In the genomic region with DNA sequence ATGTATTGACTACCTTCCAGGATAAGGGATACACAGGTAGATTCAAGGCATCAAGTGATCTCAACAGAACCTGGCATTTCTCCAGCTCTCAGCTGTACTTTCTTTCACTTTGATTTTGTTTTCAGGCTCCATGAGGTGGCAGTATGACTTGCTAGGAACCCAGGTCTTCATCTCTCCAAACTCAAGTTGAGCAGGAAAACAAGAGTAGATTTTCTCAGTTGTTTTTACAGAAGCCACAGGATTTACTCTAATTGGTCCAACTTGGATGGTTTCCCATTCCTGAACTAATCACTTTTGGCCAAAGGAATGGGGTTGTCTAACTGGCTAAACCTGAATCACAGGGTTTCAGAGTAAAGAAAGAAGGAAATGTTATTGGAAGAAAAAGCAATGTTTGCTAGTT, we compare ENCODE assay signal across 8 cellular contexts.
DNase-seq lines count a peak whose midpoint lies in the region; ATAC-seq and TF ChIP-seq lines count a peak whose summit lies in the region.

No MANE protein-coding gene starts in this region.

- peak; percentile 27 for DNase-seq in DMS79 (lab: John Stamatoyannopoulos, UW)
- peak; percentile 32 for DNase-seq in Jurkat, Clone E6-1 (ENCODE audit: low read depth, low spot score)
- peak; percentile 61 for DNase-seq in adipocyte (ENCODE audit: low read depth)
- DNase-seq in left lung = no peak
- no peak for DNase-seq in substantia nigra (lab: John Stamatoyannopoulos, UW)

- H3K27ac ChIP-seq in left lung (no peak overlapping the region), substantia nigra (ENCODE audit: low read depth, low read length, poor library complexity, severe bottlenecking) (no peak overlapping the region)

- H3K4me1 ChIP-seq in adipocyte (ENCODE audit: control insufficient read depth, insufficient read depth, low read length) (peaks cover 11% of the 10 kb centered on the region), left lung (no peaks in the 10 kb centered on the region)

- no peak for TF ChIP-seq CTCF in left lung (IDR thresholded peaks at IDR 0.05)

- H3K27me3 ChIP-seq in adipocyte (replicated peaks; ENCODE audit: control insufficient read depth, insufficient read depth, low read length) = no peaks in the 10 kb centered on the region
- no peaks in the 10 kb centered on the region for H3K27me3 ChIP-seq in left lung

- H3K4me3 ChIP-seq in Jurkat, Clone E6-1 (ENCODE audit: low read length) = no peak overlapping the region
- no peak overlapping the region for H3K4me3 ChIP-seq in adipocyte (ENCODE audit: low read length)
- no peak overlapping the region for H3K4me3 ChIP-seq in left lung

- H3K36me3 ChIP-seq in adipocyte (ENCODE audit: control insufficient read depth, insufficient read depth, low read length, severe bottlenecking) = no peaks in the 10 kb centered on the region
- H3K36me3 ChIP-seq in left lung = no peaks in the 10 kb centered on the region

- H3K9me3 ChIP-seq in adipocyte (ENCODE audit: control insufficient read depth, low read length) (no peaks in the 10 kb centered on the region), left lung (no peaks in the 10 kb centered on the region)

- intact Hi-C loops in left lung (cut with DNase I) = no loop called here

- ATAC-seq in left lung (peak; percentile 77), HG02970 (IDR thresholded peaks at IDR 0.05; ENCODE audit: low FRiP score, unreplicated experiment) (no peak), GM19452 (IDR thresholded peaks at IDR 0.05; ENCODE audit: unreplicated experiment) (no peak), HG02798 (IDR thresholded peaks at IDR 0.05; ENCODE audit: poor library complexity, unreplicated experiment) (no peak)

- no peak overlapping the region for H3K9ac ChIP-seq in adipocyte (ENCODE audit: low read length)

Comparison
In these comparisons a context has a peak if more than half of its experiments do, and no peak if none do; other contexts are left out.
1. DNase-seq: peak in DMS79 (single experiment), Jurkat, Clone E6-1 (single experiment) and adipocyte (single experiment); none in left lung (0 of 2) and substantia nigra (0 of 49).